In the genomic region with DNA sequence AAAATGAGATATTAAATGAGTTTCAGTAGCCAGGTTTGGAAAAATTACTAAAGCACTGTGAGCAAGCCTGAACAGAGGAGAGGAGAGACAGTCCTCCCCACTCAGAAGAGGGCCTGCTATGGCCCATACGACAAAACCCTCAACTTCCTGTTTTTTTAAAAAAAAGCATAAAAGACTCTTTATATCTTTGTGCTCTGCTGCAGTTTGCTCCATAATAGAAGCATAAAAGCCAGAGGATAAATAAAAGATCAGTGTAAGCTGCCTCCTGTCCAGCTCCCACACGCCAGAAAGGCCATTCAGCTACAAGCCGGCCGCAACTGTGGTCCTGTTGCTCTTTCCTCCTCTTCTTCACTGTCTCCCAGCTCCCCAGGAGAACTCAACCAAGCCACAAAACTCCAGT, we compare ENCODE assay signal across 22 cellular contexts. TPM values are rescaled to one million over a fixed set of nuclear protein-coding genes. Genes with fewer than 3 reads are reported as not detected.
DNase-seq lines count a peak whose midpoint lies in the region; ATAC-seq and TF ChIP-seq lines count a peak whose summit lies in the region.
"Had no signal": no experiment of that assay in that cellular context is flagged by ENCODE, and none has a peak within 500 bp of the region (broad histone marks: within the 10 kb centered on the region; RNA-seq: fewer than 3 reads in every experiment).

No MANE protein-coding gene starts in this region.

- H3K27ac Mint-ChIP-seq in MCF 10A (ENCODE audit: low read depth, unreplicated experiment) (no peak overlapping the region), GM23338 (no peak overlapping the region), chondrocyte (ENCODE audit: unreplicated experiment) (no peak overlapping the region)
- H3K27ac Mint-ChIP-seq: activated T-helper 1 cell treated with anti-CD3 and anti-CD28 coated beads, Interleukin-12 subunit alpha, Interleukin-12 subunit beta, Interleukin-2, Interleukin-4 antibody, amounts not matched to agents 30 ng/mL and 10 ng/mL and 1 ng/mL, durations not matched to agents 14 hours and 24 hours and 36 hours; B cell; progenitor cell of endocrine pancreas; stimulated activated naive CD8-positive, alpha-beta T cell treated with anti-CD3 and anti-CD28 coated beads, Interleukin-15, Interleukin-2, amounts not matched to agents 100 ng/mL and 50 ng/mL, for 24 hours; T-helper 1 cell treated with Interleukin-12 subunit alpha and Interleukin-12 subunit beta and Interleukin-4 antibody, amounts not matched to agents 30 μg/mL and 1 μg/mL, for 36 hours had no signal

- CTCF ChIA-PET in MCF 10A (lab: Yijun Ruan, JAX) (no interaction called here), RWPE1 (lab: Yijun Ruan, JAX) (interaction anchor here (0.6 kb wide), 1 partner anchor 9 kb away, joined by 4 read pairs; no protein-coding TSS in a partner anchor)

- H3K27ac ChIP-seq in breast epithelium, result peak overlapping the region; percentile 22 to 71
- no peak overlapping the region for H3K27ac ChIP-seq in GM23338 (ENCODE audit: low read depth)
- H3K27ac ChIP-seq in RWPE1, result no peak overlapping the region
- H3K27ac ChIP-seq: upper lobe of left lung had no signal

- intact Hi-C loops in breast epithelium (cut with DNase I; ENCODE audit: low total_unique reads) (no loop called here), MCF 10A (cut with micrococcal nuclease) (no loop called here)

- H3K9me3 ChIP-seq in breast epithelium, result no peaks in the 10 kb centered on the region
- H3K9me3 ChIP-seq: upper lobe of left lung had no signal

- no peak for ATAC-seq in GM23338
- no peak for ATAC-seq in HG02840 (IDR thresholded peaks at IDR 0.05; ENCODE audit: low FRiP score, unreplicated experiment)

- no peaks in the 10 kb centered on the region for H4K20me1 ChIP-seq in GM23338 (replicated peaks; ENCODE audit: insufficient read depth)

- H3K4me3 ChIP-seq in breast epithelium (no peak overlapping the region), GM23338 (no peak overlapping the region)
- H3K4me3 ChIP-seq: upper lobe of left lung had no signal

- H3K9me3 Mint-ChIP-seq in MCF 10A (ENCODE audit: unreplicated experiment), result no peaks in the 10 kb centered on the region
- no peaks in the 10 kb centered on the region for H3K9me3 Mint-ChIP-seq in GM23338
- no peaks in the 10 kb centered on the region for H3K9me3 Mint-ChIP-seq in chondrocyte (ENCODE audit: low read depth)
- H3K9me3 Mint-ChIP-seq: activated naive CD4-positive, alpha-beta T cell treated with anti-CD3 and anti-CD28 coated beads, Interleukin-2, amount 50 U/mL, for 72 hours; activated T-helper 1 cell treated with anti-CD3 and anti-CD28 coated beads, Interleukin-12 subunit alpha, Interleukin-12 subunit beta, Interleukin-2, Interleukin-4 antibody, amounts not matched to agents 30 ng/mL and 10 ng/mL and 1 ng/mL, durations not matched to agents 14 hours and 24 hours and 36 hours; naive B cell; stimulated activated naive CD8-positive, alpha-beta T cell treated with anti-CD3 and anti-CD28 coated beads, Interleukin-15, Interleukin-2, amounts not matched to agents 100 ng/mL and 50 ng/mL, for 24 hours; T-helper 1 cell treated with Interleukin-12 subunit alpha and Interleukin-12 subunit beta and Interleukin-4 antibody, amounts not matched to agents 30 μg/mL and 1 μg/mL, for 36 hours had no signal

- no peaks in the 10 kb centered on the region for H3K36me3 Mint-ChIP-seq in MCF 10A (ENCODE audit: insufficient read depth, unreplicated experiment)
- peaks cover 12% of the 10 kb centered on the region; the same call in 2 of the 3 replicates for H3K36me3 Mint-ChIP-seq in GM23338 (ENCODE audit: low read depth)
- peaks cover 30% of the 10 kb centered on the region for H3K36me3 Mint-ChIP-seq in chondrocyte (ENCODE audit: low read depth)
- H3K36me3 Mint-ChIP-seq: activated naive CD4-positive, alpha-beta T cell treated with anti-CD3 and anti-CD28 coated beads, Interleukin-2, amount 50 U/mL, for 72 hours; naive B cell had no signal

- H3K27me3 ChIP-seq in breast epithelium (no peaks in the 10 kb centered on the region), GM23338 (ENCODE audit: insufficient read depth) (no peaks in the 10 kb centered on the region)
- H3K27me3 ChIP-seq: upper lobe of left lung had no signal

- TF ChIP-seq CTCF in breast epithelium (IDR thresholded peaks at IDR 0.05), result no peak
- no peak for TF ChIP-seq CTCF in MCF 10A (IDR thresholded peaks at IDR 0.05; ENCODE audit: unreplicated experiment)
- no peak for TF ChIP-seq CTCF in GM23338 (conservative IDR thresholded peaks at IDR 0.05; ENCODE audit: low read depth in 2 of 2)
- no peak for TF ChIP-seq CTCF in chondrocyte (IDR thresholded peaks at IDR 0.05)
- no peak for TF ChIP-seq CTCF in RWPE1 (conservative IDR thresholded peaks at IDR 0.05; ENCODE audit: low read depth)

- TF ChIP-seq POLR2A in breast epithelium (IDR thresholded peaks at IDR 0.05), result no peak

- POLR2A ChIA-PET in MCF 10A (lab: Yijun Ruan, JAX) (no interaction called here), RWPE1 (lab: Yijun Ruan, JAX; ENCODE audit: low non-redundant PET) (interaction anchor here (0.5 kb wide), 1 partner anchor 17 kb away, joined by 6 read pairs; no protein-coding TSS in a partner anchor)

- BruUV-seq in MCF 10A (replicated peaks; lab: Mats Ljungman, UMichigan), result no TSS peak

- H3K4me2 ChIP-seq in GM23338, result no peak overlapping the region

- H3K4me3 Mint-ChIP-seq in MCF 10A (ENCODE audit: unreplicated experiment), result no peak overlapping the region
- H3K4me3 Mint-ChIP-seq in GM23338, result no peak overlapping the region
- no peak overlapping the region for H3K4me3 Mint-ChIP-seq in chondrocyte (ENCODE audit: unreplicated experiment)
- H3K4me3 Mint-ChIP-seq: activated T-helper 1 cell treated with anti-CD3 and anti-CD28 coated beads, Interleukin-12 subunit alpha, Interleukin-12 subunit beta, Interleukin-2, Interleukin-4 antibody, amounts not matched to agents 30 ng/mL and 10 ng/mL and 1 ng/mL, durations not matched to agents 14 hours and 24 hours and 36 hours; B cell; naive B cell; stimulated activated naive CD8-positive, alpha-beta T cell treated with anti-CD3 and anti-CD28 coated beads, Interleukin-15, Interleukin-2, amounts not matched to agents 100 ng/mL and 50 ng/mL, for 24 hours; T-helper 1 cell treated with Interleukin-12 subunit alpha and Interleukin-12 subunit beta and Interleukin-4 antibody, amounts not matched to agents 30 μg/mL and 1 μg/mL, for 36 hours had no signal

- H3K79me2 ChIP-seq in GM23338 (replicated peaks; ENCODE audit: insufficient read depth), result no peaks in the 10 kb centered on the region

- H3K9me2 ChIP-seq in GM23338 (ENCODE audit: insufficient read depth), result no peaks in the 10 kb centered on the region

- H3K36me3 ChIP-seq in breast epithelium (no peaks in the 10 kb centered on the region), GM23338 (ENCODE audit: insufficient read depth) (0 out of 2 replicates have a peak, but pooled peaks cover 2% of the 10 kb centered on the region)

- H3F3A ChIP-seq in GM23338 (replicated peaks; ENCODE audit: low read depth), result no peaks in the 10 kb centered on the region

- H3K4me1 Mint-ChIP-seq in MCF 10A (ENCODE audit: insufficient read depth, unreplicated experiment), result no peaks in the 10 kb centered on the region
- no peaks in the 10 kb centered on the region for H3K4me1 Mint-ChIP-seq in GM23338
- no peaks in the 10 kb centered on the region for H3K4me1 Mint-ChIP-seq in chondrocyte (ENCODE audit: low read depth)
- H3K4me1 Mint-ChIP-seq: B cell had no signal

- H2AFZ ChIP-seq in GM23338, result no peak overlapping the region

- H3K27me3 Mint-ChIP-seq in MCF 10A (ENCODE audit: insufficient read depth, unreplicated experiment) (no peaks in the 10 kb centered on the region), GM23338 (ENCODE audit: insufficient read depth, low read depth, poor library complexity) (no peaks in the 10 kb centered on the region), chondrocyte (ENCODE audit: low read depth) (no peaks in the 10 kb centered on the region)
- H3K27me3 Mint-ChIP-seq: B cell; naive B cell; progenitor cell of endocrine pancreas; stimulated activated naive CD8-positive, alpha-beta T cell treated with anti-CD3 and anti-CD28 coated beads, Interleukin-15, Interleukin-2, amounts not matched to agents 100 ng/mL and 50 ng/mL, for 24 hours had no signal

- H3K4me1 ChIP-seq in breast epithelium (no peaks in the 10 kb centered on the region), GM23338 (ENCODE audit: insufficient read depth) (no peaks in the 10 kb centered on the region)

- DNase-seq in breast epithelium (ENCODE audit: low spot score in 2 of 2) (no peak), MCF 10A (ENCODE audit: unreplicated experiment) (no peak), OCI-M1 (lab: John Stamatoyannopoulos, UW) (peak; percentile 50), foreskin melanocyte (peak; percentile 90), GM23338 (ENCODE audit: low spot score) (no peak), chondrocyte (ENCODE audit: low spot score) (no peak), RWPE1 (ENCODE audit: low spot score) (no peak)
- DNase-seq: activated CD4-positive, CD25-positive, alpha-beta regulatory T cell; kidney; mammary epithelial cell; naive B cell; NCI-H1048; NCI-H1930; NCI-H446; upper lobe of left lung had no signal

RNA-seq across cellular contexts. Expression of a gene that starts 37.8 kb away (rescaled TPM):
- total RNA-seq in breast epithelium (100 to 1,000 TPM in 2 of 3 donors, 10 to 100 TPM in 1; 60.3 to 288 (median 154) TPM), MCF 10A (2022) (0.10 and 0.16 TPM in 2 replicates), chondrocyte (73.0 to 102 TPM (median 99.1 TPM) in 3 replicates)
- 29.2 and 32.5 TPM in 2 replicates for total RNA-seq in GM23338 (2014; rRNA removed; shearing (Covaris generic))
- polyA plus RNA-seq in GM23338 (2016; fragmentation: Nextera tagmentation; extraction: Ambion mirVana), result 5.9 and 7.1 TPM in 2 replicates
- total RNA-seq: B cell had no signal

Comparison
In these comparisons a context has a peak if more than half of its experiments do, and no peak if none do; other contexts are left out.
1. RNA of a gene that starts 37.8 kb away (total RNA-seq): 60.3 to 288 TPM in breast epithelium, 73.0 to 102 TPM in chondrocyte and 29.2 to 32.5 TPM in GM23338; 0.10 to 0.16 TPM in MCF 10A; every median in the first group is over 10 times any median in the second.
2. DNase-seq: peak in OCI-M1 (single experiment) and foreskin melanocyte (single experiment); none in breast epithelium (0 of 2), MCF 10A (single experiment), GM23338 (single experiment), chondrocyte (single experiment) and RWPE1 (single experiment).
3. H3K27ac ChIP-seq: peak in breast epithelium (2 of 2); none in GM23338 (single experiment) and RWPE1 (single experiment).